In genomic region chr7:51472017-51472296, GRCh38 we compare ENCODE assay signal across 14 cellular contexts.
A peak's percentile ranks its signal among the peaks of the same experiment; 100 is the strongest.
DNase-seq lines count a peak whose midpoint lies in the region; ATAC-seq lines count a peak whose summit lies in the region.
"Had no signal": no experiment of that assay in that cellular context is flagged by ENCODE, and none has a peak within 500 bp of the region (broad histone marks: within the 10 kb centered on the region; RNA-seq: fewer than 3 reads in every experiment).

No MANE protein-coding gene starts in this region.

- H3K36me3 Mint-ChIP-seq in naive thymus-derived CD4-positive, alpha-beta T cell = peaks cover 0 to 2% (median 0%) of the 10 kb centered on the region in 5 donors

- H3K36me3 ChIP-seq in naive thymus-derived CD4-positive, alpha-beta T cell (ENCODE audit: control insufficient read depth in 2 of 3, insufficient read depth in 3 of 3, low read length in 3 of 3) = no peaks in the 10 kb centered on the region
- H3K36me3 ChIP-seq in thymus (ENCODE audit: control insufficient read depth, insufficient read depth) = no peaks in the 10 kb centered on the region
- H3K36me3 ChIP-seq: ovary, sigmoid colon had no signal

- peak overlapping the region in 1 of 9 donors; percentile 33 for H3K27ac Mint-ChIP-seq in naive thymus-derived CD4-positive, alpha-beta T cell
- H3K27ac Mint-ChIP-seq: activated T-cell treated with anti-CD3 and anti-CD28 coated beads, Interleukin-2, amount 50 U/mL, for 72 hours had no signal

- no peaks in the 10 kb centered on the region for H3K27me3 ChIP-seq in naive thymus-derived CD4-positive, alpha-beta T cell (ENCODE audit: control insufficient read depth in 2 of 2, insufficient read depth in 2 of 2, low read length in 2 of 2)
- H3K27me3 ChIP-seq in thymus (ENCODE audit: control insufficient read depth, insufficient read depth) = no peaks in the 10 kb centered on the region
- H3K27me3 ChIP-seq: ovary had no signal

- peak; percentile 35 for DNase-seq in DMS 273 (lab: John Stamatoyannopoulos, UW; ENCODE audit: unreplicated experiment)
- no peak for DNase-seq in DMS 273 treated with DMSO at 0.1 percent for 48 hours (lab: John Stamatoyannopoulos, UW)
- peak; percentile 61 for DNase-seq in ecto neural progenitor cell (ENCODE audit: low spot score)
- no peak for DNase-seq in naive thymus-derived CD4-positive, alpha-beta T cell
- no peak for DNase-seq in Right ventricle myocardium inferior (ENCODE audit: missing footprints)
- no peak for DNase-seq in NCI-H748 (lab: John Stamatoyannopoulos, UW; ENCODE audit: unreplicated experiment)
- DNase-seq in stimulated activated CD4-positive, alpha-beta T cell treated with anti-CD3 and anti-CD28 coated beads, Interleukin-2, amount 100 ng/mL, for 48 hours = no peak
- DNase-seq: activated T-cell treated with anti-CD3 and anti-CD28 coated beads, Interleukin-2, amount 50 U/mL, for 72 hours; NCI-H1436 treated with DMSO at 0.1 percent for 48 hours; ovary; sigmoid colon had no signal

- POLR2A ChIA-PET in naive thymus-derived CD4-positive, alpha-beta T cell (lab: Charles Lee) = no interaction called here

- H3K9me3 ChIP-seq in naive thymus-derived CD4-positive, alpha-beta T cell (ENCODE audit: control insufficient read depth in 2 of 3, low read length in 3 of 3) = no peaks in the 10 kb centered on the region
- peaks cover 2% of the 10 kb centered on the region for H3K9me3 ChIP-seq in thymus (ENCODE audit: control insufficient read depth)
- H3K9me3 ChIP-seq: ovary, sigmoid colon had no signal

- peaks cover 6 to 19% (median 13%) of the 10 kb centered on the region in 7 donors for H3K4me1 Mint-ChIP-seq in naive thymus-derived CD4-positive, alpha-beta T cell

- H3K4me3 Mint-ChIP-seq in naive thymus-derived CD4-positive, alpha-beta T cell = peak overlapping the region in 8 of 10 donors; percentile 24 to 64 (median 49)

- peaks cover 0 to 3% (median 0%) of the 10 kb centered on the region in 11 donors for H3K9me3 Mint-ChIP-seq in naive thymus-derived CD4-positive, alpha-beta T cell

- H3K4me1 ChIP-seq in naive thymus-derived CD4-positive, alpha-beta T cell (ENCODE audit: control insufficient read depth in 2 of 2, insufficient read depth in 2 of 2, low read length in 2 of 2) = no peaks in the 10 kb centered on the region
- H3K4me1 ChIP-seq in thymus (ENCODE audit: control insufficient read depth, insufficient read depth, low read length) = peaks cover 6% of the 10 kb centered on the region

- intact Hi-C loops in naive thymus-derived CD4-positive, alpha-beta T cell (cut with micrococcal nuclease) = no loop called here
- intact Hi-C loops in Right ventricle myocardium inferior (cut with DNase I) = no loop called here

- WGBS in thymus = 56% methylated on average over 9 of the region's 9 CpGs

- H3K27ac ChIP-seq in naive thymus-derived CD4-positive, alpha-beta T cell (ENCODE audit: low read depth, low read length) = no peak overlapping the region
- no peak overlapping the region for H3K27ac ChIP-seq in thymus (ENCODE audit: low read depth)
- H3K27ac ChIP-seq: 22Rv1, ovary, sigmoid colon had no signal

- CTCF ChIA-PET in naive thymus-derived CD4-positive, alpha-beta T cell (lab: Charles Lee) = no interaction called here

- H3K4me3 ChIP-seq in naive thymus-derived CD4-positive, alpha-beta T cell (ENCODE audit: low read length) = no peak overlapping the region
- peak overlapping the region; percentile 45 for H3K4me3 ChIP-seq in thymus (ENCODE audit: low read length)
- H3K4me3 ChIP-seq: ovary, sigmoid colon had no signal

- ATAC-seq in naive thymus-derived CD4-positive, alpha-beta T cell = no peak
- ATAC-seq in Right ventricle myocardium inferior = no peak
- ATAC-seq: esophagus mucosa had no signal

- peaks cover 9 to 24% (median 22%) of the 10 kb centered on the region in 5 donors for H3K27me3 Mint-ChIP-seq in naive thymus-derived CD4-positive, alpha-beta T cell

Comparison
In these comparisons a context has a peak if more than half of its experiments do, and no peak if none do; other contexts are left out.
1. DNase-seq: peak in DMS 273 (single experiment) and ecto neural progenitor cell (single experiment); none in DMS 273 treated with DMSO at 0.1 percent for 48 hours (single experiment), naive thymus-derived CD4-positive, alpha-beta T cell (0 of 9), Right ventricle myocardium inferior (single experiment), NCI-H748 (single experiment) and stimulated activated CD4-positive, alpha-beta T cell treated with anti-CD3 and anti-CD28 coated beads, Interleukin-2, amount 100 ng/mL, for 48 hours (0 of 2).